20 cellular contexts compared by ENCODE assay signal in genomic region chr5:164002214-164002613, GRCh38.
DNase-seq lines count a peak whose midpoint lies in the region; ATAC-seq and TF ChIP-seq lines count a peak whose summit lies in the region.
"Had no signal": no experiment of that assay in that cellular context is flagged by ENCODE, and none has a peak within 500 bp of the region (broad histone marks: within the 10 kb centered on the region; RNA-seq: fewer than 3 reads in every experiment).

No MANE protein-coding gene starts in this region.

- no peaks in the 10 kb centered on the region for H3K27me3 ChIP-seq in KMS-11 (ENCODE audit: insufficient read depth, low read depth)
- no peaks in the 10 kb centered on the region for H3K27me3 ChIP-seq in smooth muscle cell (ENCODE audit: low read depth)
- H3K27me3 ChIP-seq: heart left ventricle, stomach had no signal

- no peak overlapping the region for H3K9ac ChIP-seq in KMS-11
- H3K9ac ChIP-seq in smooth muscle cell (ENCODE audit: low read depth), result no peak overlapping the region

- H4K20me1 ChIP-seq in KMS-11 (ENCODE audit: insufficient read depth) (no peaks in the 10 kb centered on the region), smooth muscle cell (ENCODE audit: low read depth) (no peaks in the 10 kb centered on the region)

- peaks cover 15% of the 10 kb centered on the region for H3K4me1 ChIP-seq in KMS-11 (ENCODE audit: low read depth, poor library complexity, severe bottlenecking)
- H3K4me1 ChIP-seq in smooth muscle cell (ENCODE audit: low read depth), result no peaks in the 10 kb centered on the region
- H3K4me1 ChIP-seq: A549, heart left ventricle, stomach had no signal

- H3K79me2 ChIP-seq in KMS-11 (ENCODE audit: insufficient read depth, low read depth) (no peaks in the 10 kb centered on the region), smooth muscle cell (ENCODE audit: low read depth) (no peaks in the 10 kb centered on the region)

- H2AFZ ChIP-seq in KMS-11 (ENCODE audit: low read depth), result no peak overlapping the region
- H2AFZ ChIP-seq in smooth muscle cell (ENCODE audit: low read depth), result no peak overlapping the region

- H3K4me3 ChIP-seq in KMS-11 (IDR thresholded peaks at IDR 0.05; ENCODE audit: insufficient read depth, low read depth, low read length) (no peak overlapping the region), smooth muscle cell (no peak overlapping the region)
- H3K4me3 ChIP-seq: A549, heart left ventricle, stomach had no signal

- no peaks in the 10 kb centered on the region for H3K36me3 ChIP-seq in KMS-11 (ENCODE audit: insufficient read depth)
- H3K36me3 ChIP-seq in smooth muscle cell (ENCODE audit: low read depth), result no peaks in the 10 kb centered on the region
- H3K36me3 ChIP-seq: heart left ventricle, stomach had no signal

- peak; percentile 17 for DNase-seq in SIG-M5 treated with dmso at 0.1 percent for 504 hours (lab: John Stamatoyannopoulos, UW; ENCODE audit: unreplicated experiment)
- no peak for DNase-seq in SIG-M5 (lab: John Stamatoyannopoulos, UW)
- no peak for DNase-seq in smooth muscle cell (lab: John Stamatoyannopoulos, UW; ENCODE audit: unreplicated experiment)
- no peak for DNase-seq in mucosa of gallbladder (ENCODE audit: low spot score)
- DNase-seq in NOMO-1 treated with DMSO at 0.1 percent for 48 hours (lab: John Stamatoyannopoulos, UW; ENCODE audit: unreplicated experiment), result no peak
- no peak for DNase-seq in pons (ENCODE audit: low spot score)
- DNase-seq: activated CD4-positive, alpha-beta memory T cell treated with anti-CD3 and anti-CD28 coated beads for 36 hours; activated T-cell treated with anti-CD3 and anti-CD28 coated beads, Interleukin-2, amount 50 U/mL, for 24 hours; DMS153; heart left ventricle; kidney; midbrain; NCI-H2029 treated with DMSO at 0.1 percent for 48 hours; NCI-H524; right cardiac atrium; stomach had no signal

- TF ChIP-seq CTCF in KMS-11 (conservative IDR thresholded peaks at IDR 0.05; ENCODE audit: low read depth, low read length) (no peak), smooth muscle cell (IDR thresholded peaks at IDR 0.05; ENCODE audit: borderline replicate concordance, insufficient read depth, poor library complexity, severe bottlenecking) (no peak)

- H3K4me2 ChIP-seq in KMS-11 (peak overlapping the region; percentile 25; the same call in 1 of the 2 replicates), smooth muscle cell (no peak overlapping the region)
- H3K4me2 ChIP-seq: A549 had no signal

- ATAC-seq in esophagus mucosa, result peak; percentile 74
- ATAC-seq: A549, heart left ventricle, right cardiac atrium had no signal

- H3F3A ChIP-seq in smooth muscle cell (ENCODE audit: low read depth), result no peaks in the 10 kb centered on the region

- H3K27ac ChIP-seq in KMS-11 (no peak overlapping the region; the same call in 1 of the 2 replicates), smooth muscle cell (ENCODE audit: low read depth) (peak overlapping the region; percentile 63)
- H3K27ac ChIP-seq: A549, C4-2B, stomach had no signal

- H3K9me3 ChIP-seq in smooth muscle cell (replicated peaks; ENCODE audit: low read depth), result no peaks in the 10 kb centered on the region
- H3K9me3 ChIP-seq: A549, heart left ventricle, stomach had no signal

- 76% methylated on average over 3 of the region's 3 CpGs for WGBS in smooth muscle cell (ENCODE audit: low lambda C conversion rate)
